ENCODE assay signal across 15 cellular contexts in the genomic region with DNA sequence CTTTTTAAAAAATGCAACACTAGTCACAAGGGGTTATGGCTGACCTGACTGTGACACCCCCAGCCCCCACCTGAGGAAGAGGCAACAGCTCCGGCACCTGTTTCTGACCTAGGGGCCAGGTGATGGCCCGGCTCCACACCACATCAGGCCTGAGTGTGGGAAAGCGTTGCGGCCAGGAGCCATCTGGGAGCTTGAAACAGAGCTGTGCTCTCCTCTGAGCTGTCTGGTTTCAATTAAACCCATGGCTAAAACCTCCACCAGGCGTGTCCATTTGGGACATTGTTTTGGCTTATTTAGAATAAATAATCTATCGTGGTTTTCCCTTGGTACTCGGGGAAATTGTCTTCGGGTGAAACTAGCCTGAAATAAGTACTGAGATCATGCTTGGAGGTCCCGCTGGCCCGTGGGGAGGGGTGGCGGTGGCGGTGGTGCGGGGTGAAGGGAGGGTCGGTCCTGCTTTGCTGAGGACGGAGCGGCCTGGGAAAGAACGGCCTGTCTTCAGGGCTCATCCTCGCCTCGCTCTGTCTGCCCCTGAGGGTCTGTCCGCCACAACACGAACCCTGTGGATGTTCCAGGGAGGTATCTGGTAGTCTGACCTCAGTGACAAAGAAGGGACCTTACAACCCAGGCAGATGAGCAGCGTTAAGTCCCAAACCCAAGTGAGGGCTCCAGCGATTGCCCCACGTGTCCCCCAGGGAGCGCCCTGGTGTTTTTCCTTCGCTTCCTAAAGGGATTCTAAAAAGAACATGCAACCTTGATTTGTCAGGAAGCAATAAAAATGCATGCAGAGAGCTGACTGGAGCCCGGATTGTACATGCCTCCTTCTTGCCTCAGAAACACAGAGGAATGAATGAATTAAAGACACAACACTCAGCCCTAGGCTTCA. TPM values are rescaled to one million over a fixed set of nuclear protein-coding genes. Genes with fewer than 3 reads are reported as not detected.
A peak's percentile ranks its signal among the peaks of the same experiment; 100 is the strongest.
DNase-seq lines count a peak whose midpoint lies in the region; ATAC-seq and TF ChIP-seq lines count a peak whose summit lies in the region.
"Had no signal": no experiment of that assay in that cellular context is flagged by ENCODE, and none has a peak within 500 bp of the region (broad histone marks: within the 10 kb centered on the region; RNA-seq: fewer than 3 reads in every experiment).

No MANE protein-coding gene starts in this region.

- no peaks in the 10 kb centered on the region for H3K36me3 ChIP-seq in thyroid gland
- H3K36me3 ChIP-seq: spleen, thoracic aorta had no signal

- peak overlapping the region; percentile 21 to 49 for H3K4me3 ChIP-seq in foreskin fibroblast (ENCODE audit: low read depth in 1 of 2, low read length in 2 of 2)
- H3K4me3 ChIP-seq in thyroid gland (replicated peaks in 1 of 3), result no peak overlapping the region
- H3K4me3 ChIP-seq: spleen, thoracic aorta had no signal

- no peaks in the 10 kb centered on the region for H3K36me3 Mint-ChIP-seq in activated naive CD4-positive, alpha-beta T cell treated with anti-CD3 and anti-CD28 coated beads, Interleukin-2, amount 50 U/mL, for 24 hours
- peaks cover 0 to 4% of the 10 kb centered on the region in 2 donors for H3K36me3 Mint-ChIP-seq in activated naive CD4-positive, alpha-beta T cell treated with anti-CD3 and anti-CD28 coated beads, Interleukin-2, amount 50 U/mL, for 72 hours
- H3K36me3 Mint-ChIP-seq in type B pancreatic cell (no peaks in the 10 kb centered on the region), chondrocyte (ENCODE audit: low read depth) (no peaks in the 10 kb centered on the region), T-cell (no peaks in the 10 kb centered on the region)
- H3K36me3 Mint-ChIP-seq: IgD-negative memory B cell had no signal

- no peaks in the 10 kb centered on the region for H3K27me3 Mint-ChIP-seq in activated naive CD4-positive, alpha-beta T cell treated with anti-CD3 and anti-CD28 coated beads, Interleukin-2, amount 50 U/mL, for 24 hours
- peaks cover 11% of the 10 kb centered on the region for H3K27me3 Mint-ChIP-seq in type B pancreatic cell
- H3K27me3 Mint-ChIP-seq in chondrocyte (ENCODE audit: low read depth), result no peaks in the 10 kb centered on the region
- peaks cover 3% of the 10 kb centered on the region in 2 donors for H3K27me3 Mint-ChIP-seq in T-cell
- H3K27me3 Mint-ChIP-seq: central memory CD8-positive, alpha-beta T cell had no signal

- intact Hi-C loops in thyroid gland (cut with DNase I), result loop anchor here (10.0 kb wide), 2 partner anchors 61 to 361 kb away; a partner anchor contains a TSS

- no peak for TF ChIP-seq POLR2A in thyroid gland (IDR thresholded peaks at IDR 0.05)

- 75 to 84% methylated on average over 26 to 27 of the region's 27 CpGs for WGBS in thyroid gland, 2 donors

- CTCF ChIA-PET in T-cell (lab: Charles Lee), result no interaction called here

- H3K4me1 Mint-ChIP-seq in activated naive CD4-positive, alpha-beta T cell treated with anti-CD3 and anti-CD28 coated beads, Interleukin-2, amount 50 U/mL, for 24 hours, result peaks cover 8% of the 10 kb centered on the region
- peaks cover 9% of the 10 kb centered on the region for H3K4me1 Mint-ChIP-seq in type B pancreatic cell (ENCODE audit: unreplicated experiment)
- H3K4me1 Mint-ChIP-seq in chondrocyte (ENCODE audit: low read depth), result peaks cover 7% of the 10 kb centered on the region
- H3K4me1 Mint-ChIP-seq in T-cell, result peaks cover 7 to 10% (median 8%) of the 10 kb centered on the region in 3 donors

- no peak for DNase-seq in activated naive CD4-positive, alpha-beta T cell treated with anti-CD3 and anti-CD28 coated beads, Interleukin-2, amount 50 U/mL, for 72 hours (ENCODE audit: low spot score in 2 of 2)
- DNase-seq in activated CD8-positive, alpha-beta memory T cell treated with anti-CD3 and anti-CD28 coated beads, Interleukin-2, amount 50 U/mL, for 48 hours, result peak; percentile 46
- DNase-seq in foreskin fibroblast, result peak; percentile 70 to 87
- peak; percentile 55 for DNase-seq in type B pancreatic cell (ENCODE audit: extremely low spot score, unreplicated experiment)
- no peak for DNase-seq in chondrocyte (ENCODE audit: low spot score)
- no peak for DNase-seq in T-cell
- DNase-seq in thyroid gland, result no peak
- DNase-seq: activated naive CD4-positive, alpha-beta T cell treated with Interleukin-2 at 50 U/mL for 16 hours; NCI-H1417; NCI-H510A; spleen had no signal

- POLR2A ChIA-PET in T-cell (lab: Charles Lee), result no interaction called here

- no peaks in the 10 kb centered on the region for H3K9me3 ChIP-seq in thyroid gland
- H3K9me3 ChIP-seq: spleen, thoracic aorta had no signal

- peaks cover 7 to 10% of the 10 kb centered on the region in 2 donors for H3K4me1 ChIP-seq in thyroid gland

- no peak for ATAC-seq in activated naive CD4-positive, alpha-beta T cell treated with anti-CD3 and anti-CD28 coated beads, Interleukin-2, amount 50 U/mL, for 72 hours
- no peak for ATAC-seq in T-cell (replicated peaks in 1 of 4)

- TF ChIP-seq CTCF in foreskin fibroblast (IDR thresholded peaks at IDR 0.05; ENCODE audit: low read depth, low read length) (peak; percentile 49), type B pancreatic cell (conservative IDR thresholded peaks at IDR 0.05) (no peak), chondrocyte (IDR thresholded peaks at IDR 0.05) (no peak), thyroid gland (IDR thresholded peaks at IDR 0.05) (no peak)

- no peaks in the 10 kb centered on the region for H3K27me3 ChIP-seq in thyroid gland

- no peaks in the 10 kb centered on the region for H3K9me3 Mint-ChIP-seq in activated naive CD4-positive, alpha-beta T cell treated with anti-CD3 and anti-CD28 coated beads, Interleukin-2, amount 50 U/mL, for 24 hours
- no peaks in the 10 kb centered on the region for H3K9me3 Mint-ChIP-seq in activated naive CD4-positive, alpha-beta T cell treated with anti-CD3 and anti-CD28 coated beads, Interleukin-2, amount 50 U/mL, for 72 hours
- H3K9me3 Mint-ChIP-seq in type B pancreatic cell (no peaks in the 10 kb centered on the region), chondrocyte (ENCODE audit: low read depth) (no peaks in the 10 kb centered on the region), T-cell (no peaks in the 10 kb centered on the region)
- H3K9me3 Mint-ChIP-seq: central memory CD8-positive, alpha-beta T cell; IgD-negative memory B cell had no signal

- H3K27ac Mint-ChIP-seq in activated naive CD4-positive, alpha-beta T cell treated with anti-CD3 and anti-CD28 coated beads, Interleukin-2, amount 50 U/mL, for 24 hours, result peak overlapping the region; percentile 0
- H3K27ac Mint-ChIP-seq in activated naive CD4-positive, alpha-beta T cell treated with anti-CD3 and anti-CD28 coated beads, Interleukin-2, amount 50 U/mL, for 72 hours, result no peak overlapping the region
- H3K27ac Mint-ChIP-seq in type B pancreatic cell (no peak overlapping the region), chondrocyte (ENCODE audit: unreplicated experiment) (no peak overlapping the region), T-cell (no peak overlapping the region)
- H3K27ac Mint-ChIP-seq: IgD-negative memory B cell had no signal

- no peak overlapping the region for H3K27ac ChIP-seq in thyroid gland
- H3K27ac ChIP-seq: spleen, thoracic aorta had no signal

- H3K4me3 Mint-ChIP-seq in activated naive CD4-positive, alpha-beta T cell treated with anti-CD3 and anti-CD28 coated beads, Interleukin-2, amount 50 U/mL, for 24 hours, result no peak overlapping the region
- no peak overlapping the region for H3K4me3 Mint-ChIP-seq in type B pancreatic cell
- H3K4me3 Mint-ChIP-seq in chondrocyte (ENCODE audit: unreplicated experiment), result no peak overlapping the region
- no peak overlapping the region for H3K4me3 Mint-ChIP-seq in T-cell
- H3K4me3 Mint-ChIP-seq: central memory CD8-positive, alpha-beta T cell; IgD-negative memory B cell had no signal

RNA-seq across cellular contexts. Expression of a gene that starts 58.7 kb away (rescaled TPM):
- under 1 TPM in 1 of 2 donors, not detected in 1; 0.75 TPM for total RNA-seq in activated naive CD4-positive, alpha-beta T cell treated with anti-CD3 and anti-CD28 coated beads, Interleukin-2, amount 50 U/mL, for 72 hours
- 1.0 and 2.0 TPM in 2 replicates for total RNA-seq in type B pancreatic cell (ENCODE audit: low replicate concordance)
- 0.07 to 0.46 TPM in 2 of 3 replicates, not detected in the other for total RNA-seq in chondrocyte
- total RNA-seq in T-cell, result not detected
- total RNA-seq in thyroid gland, result 1 to 10 TPM; 2.2 to 6.2 (median 3.7) TPM

Comparison
In these comparisons a context has a peak if more than half of its experiments do, and no peak if none do; other contexts are left out.
1. DNase-seq: peak in activated CD8-positive, alpha-beta memory T cell treated with anti-CD3 and anti-CD28 coated beads, Interleukin-2, amount 50 U/mL, for 48 hours (single experiment), foreskin fibroblast (2 of 2) and type B pancreatic cell (single experiment); none in activated naive CD4-positive, alpha-beta T cell treated with anti-CD3 and anti-CD28 coated beads, Interleukin-2, amount 50 U/mL, for 72 hours (0 of 2), chondrocyte (single experiment), T-cell (0 of 34) and thyroid gland (0 of 2).
2. H3K4me3 ChIP-seq: peak in foreskin fibroblast (2 of 2); none in thyroid gland (0 of 3).